ENCODE assay signal across 1 cellular context in the genomic region with DNA sequence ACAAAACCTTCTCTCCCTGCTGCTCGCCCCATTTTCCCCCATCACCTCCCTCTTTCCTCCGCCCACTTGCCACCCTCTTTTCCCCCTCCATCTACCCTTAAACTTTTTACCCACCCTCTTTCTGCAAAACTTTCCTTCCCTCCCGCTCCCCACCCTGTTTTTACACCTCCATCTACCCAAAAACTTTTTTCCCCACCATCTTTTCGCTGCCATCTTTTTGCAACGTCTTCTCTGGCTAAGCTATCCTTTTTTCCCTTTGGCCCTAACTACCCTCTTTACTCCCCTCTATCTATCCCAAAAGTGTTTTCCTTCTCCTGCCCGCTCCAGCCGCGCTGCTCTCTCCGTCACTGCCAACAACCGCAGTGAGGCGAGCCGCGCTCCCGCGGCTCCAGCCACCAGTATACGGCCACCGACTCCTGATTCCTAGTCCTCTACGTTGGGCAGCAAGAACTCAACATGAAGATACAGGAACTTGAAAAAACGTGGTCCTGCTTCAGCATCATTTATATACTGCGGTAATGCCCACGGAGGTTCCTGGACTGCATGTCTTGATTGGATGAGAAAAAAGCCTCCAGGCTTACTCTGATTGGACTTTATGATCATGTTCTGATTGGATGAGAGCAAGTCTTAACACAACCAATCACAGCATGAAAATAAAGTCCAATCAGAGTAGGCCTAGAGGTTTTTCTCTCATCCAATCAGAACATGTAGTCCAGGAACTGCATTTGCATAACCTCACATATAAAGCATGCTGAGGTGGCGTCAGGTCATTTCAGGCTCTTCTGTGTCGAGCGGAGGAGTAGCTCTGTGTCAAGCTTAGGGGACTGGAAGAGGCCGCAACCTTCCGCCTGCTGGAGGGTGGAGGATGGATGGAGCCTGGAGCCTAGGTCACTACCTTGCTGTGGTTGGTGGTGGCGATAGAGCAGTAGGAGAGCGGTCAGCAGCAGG.
TF ChIP-seq lines count a peak whose summit lies in the region.
"Not testable (repeated sequence)": the region's sequence is repeated elsewhere in the genome, so short reads cannot be mapped to it uniquely, and the experiment has no call there.

No MANE protein-coding gene starts in this region.

TF ChIP-seq in K562, 482 proteins besides CTCF, POLR2A, EP300 and RAD21 (continued from another document):
- peak; percentile 87 for TF ChIP-seq POLR2AphosphoS5 (IDR thresholded peaks at IDR 0.05; ENCODE audit: control insufficient read depth, insufficient read depth, low read depth, low read length)
- peak; percentile 83 for TF ChIP-seq GTF2A2 (tag; IDR thresholded peaks at IDR 0.05)
- 0 out of 6 replicates have a peak, but pooled peaks of 1 of the 3 experiments have one; percentile 27 for TF ChIP-seq ZBTB11 (CRISPR knock-in tag; IDR thresholded peaks at IDR 0.05)
- TF ChIP-seq MLLT1 (IDR thresholded peaks at IDR 0.05) = peak; percentile 96 to 97
- TF ChIP-seq, protein P1, sequence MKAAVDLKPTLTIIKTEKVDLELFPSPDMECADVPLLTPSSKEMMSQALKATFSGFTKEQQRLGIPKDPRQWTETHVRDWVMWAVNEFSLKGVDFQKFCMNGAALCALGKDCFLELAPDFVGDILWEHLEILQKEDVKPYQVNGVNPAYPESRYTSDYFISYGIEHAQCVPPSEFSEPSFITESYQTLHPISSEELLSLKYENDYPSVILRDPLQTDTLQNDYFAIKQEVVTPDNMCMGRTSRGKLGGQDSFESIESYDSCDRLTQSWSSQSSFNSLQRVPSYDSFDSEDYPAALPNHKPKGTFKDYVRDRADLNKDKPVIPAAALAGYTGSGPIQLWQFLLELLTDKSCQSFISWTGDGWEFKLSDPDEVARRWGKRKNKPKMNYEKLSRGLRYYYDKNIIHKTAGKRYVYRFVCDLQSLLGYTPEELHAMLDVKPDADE (conservative IDR thresholded peaks at IDR 0.05; ENCODE audit: control insufficient read depth, low read depth, low read length) = 0 out of 2 replicates have a peak, but pooled peaks have one; percentile 34
- peak; percentile 60 for TF ChIP-seq TAF7 (tag; IDR thresholded peaks at IDR 0.05)
- TF ChIP-seq GTF2B (IDR thresholded peaks at IDR 0.05; ENCODE audit: extremely low read depth, insufficient read length) = peak; percentile 69
- TF ChIP-seq ZKSCAN1 (IDR thresholded peaks at IDR 0.05; ENCODE audit: low read depth, low read length) = 0 out of 2 replicates have a peak, but pooled peaks have one; percentile 12
- TF ChIP-seq PHF8 (IDR thresholded peaks at IDR 0.05; ENCODE audit: borderline replicate concordance, low read length) = peak; percentile 22; the same call in 1 of the 2 replicates
- TF ChIP-seq POLR2H (tag; IDR thresholded peaks at IDR 0.05; ENCODE audit: low read depth) = peak; percentile 81
- TF ChIP-seq TAF9B (IDR thresholded peaks at IDR 0.05; ENCODE audit: partially characterized antibody) = peak; percentile 51
- peak; percentile 72 for TF ChIP-seq TAF1 (IDR thresholded peaks at IDR 0.05; ENCODE audit: control insufficient read depth, extremely low read depth, insufficient read depth, low read length, severe bottlenecking)
- TF ChIP-seq, protein P2, sequence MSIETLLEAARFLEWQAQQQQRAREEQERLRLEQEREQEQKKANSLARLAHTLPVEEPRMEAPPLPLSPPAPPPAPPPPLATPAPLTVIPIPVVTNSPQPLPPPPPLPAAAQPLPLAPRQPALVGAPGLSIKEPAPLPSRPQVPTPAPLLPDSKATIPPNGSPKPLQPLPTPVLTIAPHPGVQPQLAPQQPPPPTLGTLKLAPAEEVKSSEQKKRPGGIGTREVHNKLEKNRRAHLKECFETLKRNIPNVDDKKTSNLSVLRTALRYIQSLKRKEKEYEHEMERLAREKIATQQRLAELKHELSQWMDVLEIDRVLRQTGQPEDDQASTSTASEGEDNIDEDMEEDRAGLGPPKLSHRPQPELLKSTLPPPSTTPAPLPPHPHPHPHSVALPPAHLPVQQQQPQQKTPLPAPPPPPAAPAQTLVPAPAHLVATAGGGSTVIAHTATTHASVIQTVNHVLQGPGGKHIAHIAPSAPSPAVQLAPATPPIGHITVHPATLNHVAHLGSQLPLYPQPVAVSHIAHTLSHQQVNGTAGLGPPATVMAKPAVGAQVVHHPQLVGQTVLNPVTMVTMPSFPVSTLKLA (conservative IDR thresholded peaks at IDR 0.05) = peak; percentile 15 to 33; a peak in 1 of 4 replicates
- peak; percentile 84 for TF ChIP-seq ASH1L (IDR thresholded peaks at IDR 0.05; ENCODE audit: borderline replicate concordance, low read depth, partially characterized antibody)
- TF ChIP-seq RBFOX2 (IDR thresholded peaks at IDR 0.05; ENCODE audit: low read depth, low read length) = peak; percentile 80
- TF ChIP-seq TBP (optimal IDR thresholded peaks at IDR 0.05; ENCODE audit: low read depth, low read length) = peak; percentile 94
- TF ChIP-seq GTF2F1 (IDR thresholded peaks at IDR 0.05; ENCODE audit: low read depth, low read length) = peak; percentile 81; the same call in 1 of the 2 replicates
- peak; percentile 73 for TF ChIP-seq NFYB (IDR thresholded peaks at IDR 0.05; ENCODE audit: extremely low read depth, insufficient read length)
- TF ChIP-seq MBD2 (IDR thresholded peaks at IDR 0.05; ENCODE audit: borderline replicate concordance, low read depth) = peak; percentile 61
- TF ChIP-seq, protein P3, sequence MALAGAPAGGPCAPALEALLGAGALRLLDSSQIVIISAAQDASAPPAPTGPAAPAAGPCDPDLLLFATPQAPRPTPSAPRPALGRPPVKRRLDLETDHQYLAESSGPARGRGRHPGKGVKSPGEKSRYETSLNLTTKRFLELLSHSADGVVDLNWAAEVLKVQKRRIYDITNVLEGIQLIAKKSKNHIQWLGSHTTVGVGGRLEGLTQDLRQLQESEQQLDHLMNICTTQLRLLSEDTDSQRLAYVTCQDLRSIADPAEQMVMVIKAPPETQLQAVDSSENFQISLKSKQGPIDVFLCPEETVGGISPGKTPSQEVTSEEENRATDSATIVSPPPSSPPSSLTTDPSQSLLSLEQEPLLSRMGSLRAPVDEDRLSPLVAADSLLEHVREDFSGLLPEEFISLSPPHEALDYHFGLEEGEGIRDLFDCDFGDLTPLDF (CRISPR knock-in tag; IDR thresholded peaks at IDR 0.05) = 0 out of 2 replicates have a peak, but pooled peaks have one; percentile 22
- peak; percentile 98 for TF ChIP-seq MTA3 (IDR thresholded peaks at IDR 0.05; ENCODE audit: borderline replicate concordance)
- TF ChIP-seq SUPT5H (IDR thresholded peaks at IDR 0.05) = peak; percentile 79
- TF ChIP-seq PML (IDR thresholded peaks at IDR 0.05; ENCODE audit: low read length) = peak; percentile 86
- TF ChIP-seq, protein P4, sequence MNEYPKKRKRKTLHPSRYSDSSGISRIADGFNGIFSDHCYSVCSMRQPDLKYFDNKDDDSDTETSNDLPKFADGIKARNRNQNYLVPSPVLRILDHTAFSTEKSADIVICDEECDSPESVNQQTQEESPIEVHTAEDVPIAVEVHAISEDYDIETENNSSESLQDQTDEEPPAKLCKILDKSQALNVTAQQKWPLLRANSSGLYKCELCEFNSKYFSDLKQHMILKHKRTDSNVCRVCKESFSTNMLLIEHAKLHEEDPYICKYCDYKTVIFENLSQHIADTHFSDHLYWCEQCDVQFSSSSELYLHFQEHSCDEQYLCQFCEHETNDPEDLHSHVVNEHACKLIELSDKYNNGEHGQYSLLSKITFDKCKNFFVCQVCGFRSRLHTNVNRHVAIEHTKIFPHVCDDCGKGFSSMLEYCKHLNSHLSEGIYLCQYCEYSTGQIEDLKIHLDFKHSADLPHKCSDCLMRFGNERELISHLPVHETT (CRISPR knock-in tag; conservative IDR thresholded peaks at IDR 0.05 in 1 of 2, IDR thresholded peaks at IDR 0.05 in 1 of 2) = peak in 1 of 2 experiments; percentile 57; a peak in 1 of 4 replicates
- peak; percentile 61 for TF ChIP-seq SMAD1 (IDR thresholded peaks at IDR 0.05; ENCODE audit: low read depth, low read length, partially characterized antibody)
- TF ChIP-seq EP400 (IDR thresholded peaks at IDR 0.05) = peak; percentile 23; the same call in 1 of the 2 replicates
- TF ChIP-seq CXXC5 (CRISPR knock-in tag; IDR thresholded peaks at IDR 0.05) = peak; percentile 93
- TF ChIP-seq HDAC1 (IDR thresholded peaks at IDR 0.05) = peak in 1 of 2 experiments; percentile 39; a peak in 1 of 4 replicates
- peak; percentile 78 for TF ChIP-seq POLR2G (IDR thresholded peaks at IDR 0.05; ENCODE audit: low read depth, low read length)
- 0 out of 2 replicates have a peak, but pooled peaks have one; percentile 52 for TF ChIP-seq THRB (CRISPR knock-in tag; conservative IDR thresholded peaks at IDR 0.05)
- peak; percentile 65 for TF ChIP-seq FOS (IDR thresholded peaks at IDR 0.05; ENCODE audit: extremely low read depth, insufficient read length)
- TF ChIP-seq, protein P5, sequence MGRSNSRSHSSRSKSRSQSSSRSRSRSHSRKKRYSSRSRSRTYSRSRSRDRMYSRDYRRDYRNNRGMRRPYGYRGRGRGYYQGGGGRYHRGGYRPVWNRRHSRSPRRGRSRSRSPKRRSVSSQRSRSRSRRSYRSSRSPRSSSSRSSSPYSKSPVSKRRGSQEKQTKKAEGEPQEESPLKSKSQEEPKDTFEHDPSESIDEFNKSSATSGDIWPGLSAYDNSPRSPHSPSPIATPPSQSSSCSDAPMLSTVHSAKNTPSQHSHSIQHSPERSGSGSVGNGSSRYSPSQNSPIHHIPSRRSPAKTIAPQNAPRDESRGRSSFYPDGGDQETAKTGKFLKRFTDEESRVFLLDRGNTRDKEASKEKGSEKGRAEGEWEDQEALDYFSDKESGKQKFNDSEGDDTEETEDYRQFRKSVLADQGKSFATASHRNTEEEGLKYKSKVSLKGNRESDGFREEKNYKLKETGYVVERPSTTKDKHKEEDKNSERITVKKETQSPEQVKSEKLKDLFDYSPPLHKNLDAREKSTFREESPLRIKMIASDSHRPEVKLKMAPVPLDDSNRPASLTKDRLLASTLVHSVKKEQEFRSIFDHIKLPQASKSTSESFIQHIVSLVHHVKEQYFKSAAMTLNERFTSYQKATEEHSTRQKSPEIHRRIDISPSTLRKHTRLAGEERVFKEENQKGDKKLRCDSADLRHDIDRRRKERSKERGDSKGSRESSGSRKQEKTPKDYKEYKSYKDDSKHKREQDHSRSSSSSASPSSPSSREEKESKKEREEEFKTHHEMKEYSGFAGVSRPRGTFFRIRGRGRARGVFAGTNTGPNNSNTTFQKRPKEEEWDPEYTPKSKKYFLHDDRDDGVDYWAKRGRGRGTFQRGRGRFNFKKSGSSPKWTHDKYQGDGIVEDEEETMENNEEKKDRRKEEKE (IDR thresholded peaks at IDR 0.05; ENCODE audit: borderline replicate concordance in 1 of 2, control insufficient read depth in 1 of 2, low read depth in 2 of 2, low read length in 1 of 2) = peak in 1 of 2 experiments; percentile 84; a peak in 1 of 4 replicates
- 0 out of 2 replicates have a peak, but pooled peaks have one; percentile 6 for TF ChIP-seq MEF2A (IDR thresholded peaks at IDR 0.05; ENCODE audit: control insufficient read depth, low read depth, low read length)
- peak; percentile 65 for TF ChIP-seq RBM25 (IDR thresholded peaks at IDR 0.05; ENCODE audit: low read depth, low read length, severe bottlenecking)
- TF ChIP-seq YY1 (IDR thresholded peaks at IDR 0.05; ENCODE audit: borderline replicate concordance in 1 of 3, control insufficient read depth in 1 of 3, extremely low read depth in 1 of 3, insufficient read depth in 3 of 3, insufficient read length in 1 of 3, insufficient replicate concordance in 2 of 3, low read depth in 1 of 3, low read length in 2 of 3) = peak in 1 of 3 experiments; percentile 22
- TF ChIP-seq SIN3A (IDR thresholded peaks at IDR 0.05; ENCODE audit: borderline replicate concordance in 2 of 2, control insufficient read depth in 1 of 2, low read depth in 2 of 2, low read length in 2 of 2) = 0 out of 4 replicates have a peak, but pooled peaks of 1 of the 2 experiments have one; percentile 50
- TF ChIP-seq MYC (IDR thresholded peaks at IDR 0.05; ENCODE audit: low read depth, low read length) = 0 out of 2 replicates have a peak, but pooled peaks have one; percentile 29
- not testable (repeated sequence) for TF ChIP-seq MYC (CRISPR knock-in tag; IDR thresholded peaks at IDR 0.05; ENCODE audit: borderline replicate concordance, low read depth)
